7 cellular contexts compared by ENCODE assay signal in the genomic region with DNA sequence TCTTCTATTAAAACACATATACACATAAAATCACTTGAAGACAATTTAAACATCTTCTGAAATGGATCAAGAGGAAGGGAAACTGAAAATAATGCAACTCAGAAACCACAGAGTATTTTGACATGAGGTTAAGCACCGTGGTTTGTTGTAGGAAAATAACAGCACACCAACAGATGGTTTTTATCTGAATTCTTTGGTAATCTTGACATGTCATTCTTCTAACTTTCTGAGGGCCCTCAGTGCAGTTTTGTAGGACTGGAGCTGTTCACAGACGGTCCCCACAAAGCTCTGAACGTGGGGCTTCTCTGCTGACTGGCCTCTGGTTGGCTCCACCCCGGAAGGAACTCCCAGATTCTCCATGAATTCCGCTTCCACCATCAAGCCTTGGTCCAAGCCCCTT. TPM values are rescaled to one million over a fixed set of nuclear protein-coding genes. Genes with fewer than 3 reads are reported as not detected.
A peak's percentile ranks its signal among the peaks of the same experiment; 100 is the strongest.
DNase-seq lines count a peak whose midpoint lies in the region; ATAC-seq and TF ChIP-seq lines count a peak whose summit lies in the region.

No MANE protein-coding gene starts in this region.

- H3K27me3 ChIP-seq in neutrophil: no peaks in the 10 kb centered on the region

- peak overlapping the region; percentile 31 to 35 for H3K4me3 ChIP-seq in neutrophil (ENCODE audit: low read depth in 1 of 2, low read length in 1 of 2)

- ATAC-seq in HG02852 (IDR thresholded peaks at IDR 0.05; ENCODE audit: unreplicated experiment) (peak; percentile 53), omental fat pad (ENCODE audit: low FRiP score) (no peak)

- TF ChIP-seq CTCF in neutrophil (IDR thresholded peaks at IDR 0.05): no peak
- TF ChIP-seq CTCF in omental fat pad (IDR thresholded peaks at IDR 0.05): no peak

- TF ChIP-seq POLR2A in GM19193 (IDR thresholded peaks at IDR 0.05; ENCODE audit: extremely low read depth, insufficient read depth, insufficient read length): peak; percentile 39

- DNase-seq in NOMO-1 treated with dmso at 0.1 percent for 144 hours (lab: John Stamatoyannopoulos, UW; ENCODE audit: unreplicated experiment): peak; percentile 84
- DNase-seq in kidney tubule cell (ENCODE audit: low spot score): no peak
- no peak for DNase-seq in UCSD-AML1 (lab: John Stamatoyannopoulos, UW; ENCODE audit: unreplicated experiment)
- no peak for DNase-seq in omental fat pad (ENCODE audit: low spot score)

- H3K36me3 ChIP-seq in neutrophil: no peaks in the 10 kb centered on the region

- H3K27ac ChIP-seq in neutrophil: peak overlapping the region; percentile 89

- no peaks in the 10 kb centered on the region for H3K9me3 ChIP-seq in neutrophil

- peaks cover 50 to 52% of the 10 kb centered on the region in 2 experiments for H3K4me1 ChIP-seq in neutrophil (ENCODE audit: control insufficient read depth in 1 of 2, insufficient read depth in 1 of 2, low read depth in 1 of 2, low read length in 1 of 2)

RNA-seq across cellular contexts. Expression of a gene that starts 16.0 kb away (rescaled TPM):
- 10 to 100 TPM in 1 of 4 donors, 1 to 10 TPM in 3; 1.4 to 10.9 (median 6.1) TPM for total RNA-seq in omental fat pad

RNA-seq across cellular contexts. Expression of a gene that starts 23.6 kb away (rescaled TPM):
- 1 to 10 TPM in 2 of 4 donors, under 1 TPM in 2; 0.32 to 1.3 (median 0.95) TPM for total RNA-seq in omental fat pad
